In genomic region chrX:123184858-123185251, GRCh38 we compare ENCODE assay signal across 13 cellular contexts. TPM values are rescaled to one million over a fixed set of nuclear protein-coding genes. Genes with fewer than 3 reads are reported as not detected.
DNase-seq lines count a peak whose midpoint lies in the region; ATAC-seq and TF ChIP-seq lines count a peak whose summit lies in the region.
"Had no signal": no experiment of that assay in that cellular context is flagged by ENCODE, and none has a peak within 500 bp of the region (broad histone marks: within the 10 kb centered on the region; RNA-seq: fewer than 3 reads in every experiment).

No MANE protein-coding gene starts in this region.

- H3K27me3 Mint-ChIP-seq in activated CD8-positive, alpha-beta T cell treated with anti-CD3 and anti-CD28 coated beads for 36 hours, result peaks cover 26% of the 10 kb centered on the region

- H3K9me3 Mint-ChIP-seq in activated CD8-positive, alpha-beta T cell treated with anti-CD3 and anti-CD28 coated beads for 36 hours, result no peaks in the 10 kb centered on the region
- H3K9me3 Mint-ChIP-seq: activated T-helper 2 cell treated with anti-CD3 and anti-CD28 coated beads, Interferon-gamma antibody, Interleukin-2, Interleukin-4, amounts not matched to agents 10 μg/mL and 5 μg/mL and 100 μg/mL, durations not matched to agents 14 hours and 24 hours and 36 hours had no signal

- no peak for TF ChIP-seq POLR2A in body of pancreas (IDR thresholded peaks at IDR 0.05)

- H3K27ac ChIP-seq in body of pancreas, result no peak overlapping the region
- peak overlapping the region in 11 of 21 experiments; percentile 4 to 77 (median 44) for H3K27ac ChIP-seq in skin epidermis
- H3K27ac ChIP-seq: HL-60, thyroid gland had no signal

- H3K9me3 ChIP-seq in body of pancreas (no peaks in the 10 kb centered on the region), iPS-18c (ENCODE audit: control insufficient read depth, insufficient read depth, low read length) (no peaks in the 10 kb centered on the region)
- H3K9me3 ChIP-seq: thyroid gland had no signal

- H3K27me3 ChIP-seq in H7 (ENCODE audit: control insufficient read depth, insufficient read depth, low read length) (peaks cover 20% of the 10 kb centered on the region), body of pancreas (no peaks in the 10 kb centered on the region)
- H3K27me3 ChIP-seq: thyroid gland had no signal

- ATAC-seq in body of pancreas (peak; percentile 30), GM19328 (IDR thresholded peaks at IDR 0.05; ENCODE audit: unreplicated experiment) (no peak), HG02870 (IDR thresholded peaks at IDR 0.05; ENCODE audit: unreplicated experiment) (no peak)
- no peak for ATAC-seq in activated CD8-positive, alpha-beta T cell treated with anti-CD3 and anti-CD28 coated beads for 36 hours

- POLR2A ChIA-PET in activated CD8-positive, alpha-beta T cell treated with anti-CD3 and anti-CD28 coated beads for 36 hours (lab: Charles Lee), result no interaction called here

- peaks cover 5% of the 10 kb centered on the region for H3K4me1 Mint-ChIP-seq in activated CD8-positive, alpha-beta T cell treated with anti-CD3 and anti-CD28 coated beads for 36 hours (ENCODE audit: low read depth)

- CTCF ChIA-PET in activated CD8-positive, alpha-beta T cell treated with anti-CD3 and anti-CD28 coated beads for 36 hours (lab: Charles Lee), result no interaction called here

- 4% methylated on average over 18 of the region's 26 CpGs; no CpG with 5 or more reads in 1 of the 2 donors for WGBS in body of pancreas, 2 donors

- no peaks in the 10 kb centered on the region for H3K36me3 ChIP-seq in H7 (replicated peaks; ENCODE audit: control insufficient read depth, insufficient read depth, low read length)
- no peaks in the 10 kb centered on the region for H3K36me3 ChIP-seq in body of pancreas (replicated peaks in 1 of 2; ENCODE audit: insufficient read depth in 1 of 2, low read depth in 2 of 2)
- H3K36me3 ChIP-seq: thyroid gland had no signal

- intact Hi-C loops in body of pancreas (cut with DNase I), result no loop called here
- intact Hi-C loops in activated CD8-positive, alpha-beta T cell treated with anti-CD3 and anti-CD28 coated beads for 36 hours (cut with micrococcal nuclease), result no loop called here

- DNase-seq in H7, result peak; percentile 67
- DNase-seq in body of pancreas, result no peak
- DNase-seq in activated CD8-positive, alpha-beta T cell treated with anti-CD3 and anti-CD28 coated beads for 36 hours, result no peak
- no peak for DNase-seq in NCI-H187 (lab: John Stamatoyannopoulos, UW)
- DNase-seq: midbrain, SHP77 treated with DMSO at 0.1 percent for 48 hours, thyroid gland had no signal

- H3K27ac Mint-ChIP-seq in activated CD8-positive, alpha-beta T cell treated with anti-CD3 and anti-CD28 coated beads for 36 hours, result no peak overlapping the region
- H3K27ac Mint-ChIP-seq: activated T-helper 2 cell treated with anti-CD3 and anti-CD28 coated beads, Interferon-gamma antibody, Interleukin-2, Interleukin-4, amounts not matched to agents 10 μg/mL and 5 μg/mL and 100 μg/mL, durations not matched to agents 14 hours and 24 hours and 36 hours had no signal

- H3K4me3 ChIP-seq in H7 (ENCODE audit: insufficient read depth, low read depth, low read length) (peak overlapping the region; percentile 64), body of pancreas (no peak overlapping the region), iPS-18c (ENCODE audit: insufficient read depth, low read depth, low read length) (peak overlapping the region; percentile 57), skin epidermis (peak overlapping the region; percentile 16 to 34 (median 23))
- H3K4me3 ChIP-seq: thyroid gland had no signal

- no peak for TF ChIP-seq CTCF in body of pancreas (IDR thresholded peaks at IDR 0.05)
- no peak for TF ChIP-seq CTCF in activated CD8-positive, alpha-beta T cell treated with anti-CD3 and anti-CD28 coated beads for 36 hours (IDR thresholded peaks at IDR 0.05)

- peaks cover 11% of the 10 kb centered on the region for H3K4me1 ChIP-seq in body of pancreas

- H3K36me3 Mint-ChIP-seq in activated CD8-positive, alpha-beta T cell treated with anti-CD3 and anti-CD28 coated beads for 36 hours (ENCODE audit: low read depth), result no peaks in the 10 kb centered on the region

- H3K4me3 Mint-ChIP-seq in activated CD8-positive, alpha-beta T cell treated with anti-CD3 and anti-CD28 coated beads for 36 hours, result no peak overlapping the region

RNA-seq across cellular contexts. Expression of gene GRIA3, which starts 0.8 kb away (rescaled TPM):
- total RNA-seq in H7 (2014; rRNA removed; shearing (Covaris generic)), result 1.5 and 1.8 TPM in 2 replicates
- total RNA-seq in body of pancreas, result under 1 TPM; 0.52 to 0.99 TPM
- not detected for total RNA-seq in activated CD8-positive, alpha-beta T cell treated with anti-CD3 and anti-CD28 coated beads for 36 hours
- total RNA-seq: activated T-helper 2 cell treated with anti-CD3 and anti-CD28 coated beads, Interferon-gamma antibody, Interleukin-2, Interleukin-4, amounts not matched to agents 10 μg/mL and 5 μg/mL and 100 μg/mL, durations not matched to agents 14 hours and 24 hours and 36 hours had no signal

Comparison
In these comparisons a context has a peak if more than half of its experiments do, and no peak if none do; other contexts are left out.
1. H3K4me3 ChIP-seq: peak in H7 (single experiment), iPS-18c (single experiment) and skin epidermis (7 of 7); none in body of pancreas (0 of 2).
2. H3K27ac ChIP-seq: peak in skin epidermis (11 of 21); none in body of pancreas (0 of 4).